ENCODE assay signal across 33 cellular contexts in genomic region chr16:2186505-2186904, GRCh38. TPM values are rescaled to one million over a fixed set of nuclear protein-coding genes. Genes with fewer than 3 reads are reported as not detected.
"Had no signal": no experiment of that assay in that cellular context is flagged by ENCODE, and none has a peak within 500 bp of the region (broad histone marks: within the 10 kb centered on the region; RNA-seq: fewer than 3 reads in every experiment).

No MANE protein-coding gene starts in this region.

- H3K27me3 Mint-ChIP-seq: stimulated activated naive CD8-positive, alpha-beta T cell treated with anti-CD3 and anti-CD28 coated beads, Interleukin-15, amount 100 ng/mL, for 72 hours; type B pancreatic cell had no signal

- H3K4me3 Mint-ChIP-seq: immature natural killer cell; mesothelial cell of epicardium; naive B cell; natural killer cell; nephron progenitor cell; stimulated activated naive CD8-positive, alpha-beta T cell treated with anti-CD3 and anti-CD28 coated beads, Interleukin-15, amount 100 ng/mL, for 72 hours; type B pancreatic cell had no signal

- H3K36me3 Mint-ChIP-seq: immature natural killer cell, naive B cell, natural killer cell, type B pancreatic cell had no signal

- H3K4me1 Mint-ChIP-seq: mesothelial cell of epicardium; naive B cell; stimulated activated naive CD8-positive, alpha-beta T cell treated with anti-CD3 and anti-CD28 coated beads, Interleukin-15, amount 100 ng/mL, for 72 hours had no signal

- DNase-seq: heart left ventricle; hypothalamus; immature natural killer cell; kidney; left colon; left lung; mesendoderm; naive B cell; natural killer cell; nephron progenitor cell; occipital lobe; ovary; posterior cingulate gyrus; retina; right cardiac atrium; stimulated activated CD4-positive, alpha-beta T cell treated with anti-CD3 and anti-CD28 coated beads, Interleukin-12 subunit alpha, Interleukin-12 subunit beta, amount 100 ng/mL, for 4 hours; stimulated activated CD4-positive, alpha-beta T cell treated with anti-CD3 and anti-CD28 coated beads, Interleukin-15, amount 100 ng/mL, for 24 hours; stimulated activated CD4-positive, alpha-beta T cell treated with anti-CD3 and anti-CD28 coated beads, Interleukin-2, amount 100 ng/mL, for 24 hours; stimulated activated CD4-positive, alpha-beta T cell treated with anti-CD3 and anti-CD28 coated beads, Interleukin-4, amount 100 ng/mL, for 1 hour; stimulated activated naive CD4-positive, alpha-beta T cell treated with Interleukin-2 at 50 U/mL for 16 hours; stimulated activated naive CD8-positive, alpha-beta T cell treated with anti-CD3 and anti-CD28 coated beads, Interleukin-15, amount 100 ng/mL, for 72 hours; substantia nigra; uterus had no signal

- ATAC-seq: heart left ventricle; left lung; natural killer cell; right cardiac atrium; sciatic nerve; stimulated activated naive CD8-positive, alpha-beta T cell treated with anti-CD3 and anti-CD28 coated beads, Interleukin-15, amount 100 ng/mL, for 72 hours had no signal

- H3K36me3 ChIP-seq: heart left ventricle, left lung, neutrophil, ovary, prostate gland, tibial nerve, uterus had no signal

- H3K9me3 Mint-ChIP-seq: immature natural killer cell; mesothelial cell of epicardium; naive B cell; natural killer cell; nephron progenitor cell; stimulated activated naive CD8-positive, alpha-beta T cell treated with anti-CD3 and anti-CD28 coated beads, Interleukin-15, amount 100 ng/mL, for 72 hours; type B pancreatic cell had no signal

- H3K9me3 ChIP-seq: heart left ventricle, left lung, neutrophil, ovary, prostate gland, tibial nerve, uterus had no signal

- H3K27me3 ChIP-seq: heart left ventricle, left lung, neutrophil, ovary, tibial nerve, uterus had no signal

- H3K4me3 ChIP-seq: heart left ventricle, left lung, lung, ovary, prostate gland, skin epidermis, tibial nerve, uterus had no signal

- H3K27ac ChIP-seq: heart left ventricle, left lung, neutrophil, ovary, prostate gland, skin epidermis, tibial nerve, uterus had no signal

- FAIRE-seq: islet of Langerhans, kidney had no signal

- H3K4me1 ChIP-seq: left lung, prostate gland, uterus had no signal

- H3K27ac Mint-ChIP-seq: immature natural killer cell; mesothelial cell of epicardium; natural killer cell; nephron progenitor cell; stimulated activated naive CD8-positive, alpha-beta T cell treated with anti-CD3 and anti-CD28 coated beads, Interleukin-15, amount 100 ng/mL, for 72 hours; type B pancreatic cell had no signal

RNA-seq across cellular contexts. Expression of gene CASKIN1, which starts 9.9 kb away (rescaled TPM):
- total RNA-seq: mononuclear cell, natural killer cell had no signal
- polyA plus RNA-seq: immature natural killer cell had no signal
